19 cellular contexts compared by ENCODE assay signal in genomic region chr3:134252766-134253165, GRCh38. TPM values are rescaled to one million over a fixed set of nuclear protein-coding genes. Genes with fewer than 3 reads are reported as not detected.
DNase-seq lines count a peak whose midpoint lies in the region; ATAC-seq and TF ChIP-seq lines count a peak whose summit lies in the region.
"Had no signal": no experiment of that assay in that cellular context is flagged by ENCODE, and none has a peak within 500 bp of the region (broad histone marks: within the 10 kb centered on the region; RNA-seq: fewer than 3 reads in every experiment).

No MANE protein-coding gene starts in this region.

- peak overlapping the region; percentile 35 for H3K4me3 Mint-ChIP-seq in activated naive CD8-positive, alpha-beta T cell
- no peak overlapping the region for H3K4me3 Mint-ChIP-seq in activated naive CD8-positive, alpha-beta T cell treated with anti-CD3 and anti-CD28 coated beads, Interleukin-2, amount 50 U/mL, for 24 hours
- peak overlapping the region; percentile 33 for H3K4me3 Mint-ChIP-seq in activated T-helper 17 cell treated with anti-CD3 and anti-CD28 coated beads, Interleukin-2, amount 50 U/mL, for 72 hours
- peak overlapping the region; percentile 81 for H3K4me3 Mint-ChIP-seq in type B pancreatic cell

- peak overlapping the region; percentile 73 for H3K56ac ChIP-seq in mesendoderm (ENCODE audit: low read length)

- H3K79me2 ChIP-seq in mesendoderm (ENCODE audit: control insufficient read depth, insufficient read depth, low read length) = peaks cover 24% of the 10 kb centered on the region

- H3K4me1 Mint-ChIP-seq in activated naive CD8-positive, alpha-beta T cell (ENCODE audit: low read depth) = peaks cover 44% of the 10 kb centered on the region
- H3K4me1 Mint-ChIP-seq in activated naive CD8-positive, alpha-beta T cell treated with anti-CD3 and anti-CD28 coated beads, Interleukin-2, amount 50 U/mL, for 24 hours = peaks cover 65% of the 10 kb centered on the region
- H3K4me1 Mint-ChIP-seq in activated T-helper 17 cell treated with anti-CD3 and anti-CD28 coated beads, Interleukin-2, amount 50 U/mL, for 72 hours = peaks cover 22% of the 10 kb centered on the region
- H3K4me1 Mint-ChIP-seq in type B pancreatic cell (ENCODE audit: unreplicated experiment) = peaks cover 33% of the 10 kb centered on the region

- H2AK5ac ChIP-seq in mesendoderm (ENCODE audit: low read length) = peak overlapping the region; percentile 12

- ATAC-seq in activated naive CD8-positive, alpha-beta T cell treated with anti-CD3 and anti-CD28 coated beads, Interleukin-2, amount 50 U/mL, for 24 hours = no peak
- no peak for ATAC-seq in activated T-helper 17 cell treated with anti-CD3 and anti-CD28 coated beads, Interleukin-2, amount 50 U/mL, for 72 hours (replicated peaks)
- ATAC-seq in left lobe of liver = no peak
- ATAC-seq in GM18873 (IDR thresholded peaks at IDR 0.05; ENCODE audit: low FRiP score, unreplicated experiment) = no peak
- ATAC-seq: activated naive CD4-positive, alpha-beta T cell treated with anti-CD3 and anti-CD28 coated beads, Interleukin-2, amount 50 U/mL, for 72 hours; HCT116; left colon had no signal

- H3K27me3 ChIP-seq in mesendoderm (ENCODE audit: insufficient read depth, low read length, poor library complexity) = no peaks in the 10 kb centered on the region
- H3K27me3 ChIP-seq: thyroid gland had no signal

- no peaks in the 10 kb centered on the region for H3K9me3 Mint-ChIP-seq in activated naive CD8-positive, alpha-beta T cell (ENCODE audit: low read depth)
- no peaks in the 10 kb centered on the region for H3K9me3 Mint-ChIP-seq in activated naive CD8-positive, alpha-beta T cell treated with anti-CD3 and anti-CD28 coated beads, Interleukin-2, amount 50 U/mL, for 24 hours
- H3K9me3 Mint-ChIP-seq in activated T-helper 17 cell treated with anti-CD3 and anti-CD28 coated beads, Interleukin-2, amount 50 U/mL, for 72 hours = no peaks in the 10 kb centered on the region
- no peaks in the 10 kb centered on the region for H3K9me3 Mint-ChIP-seq in type B pancreatic cell
- H3K9me3 Mint-ChIP-seq: activated naive CD4-positive, alpha-beta T cell treated with anti-CD3 and anti-CD28 coated beads, Interleukin-2, amount 50 U/mL, for 72 hours; naive B cell had no signal

- no peak for DNase-seq in activated naive CD8-positive, alpha-beta T cell treated with anti-CD3 and anti-CD28 coated beads, Interleukin-2, amount 50 U/mL, for 24 hours
- peak; percentile 63 for DNase-seq in mesendoderm
- no peak for DNase-seq in type B pancreatic cell (ENCODE audit: extremely low spot score, unreplicated experiment)
- DNase-seq in left lobe of liver (ENCODE audit: low spot score) = no peak
- no peak for DNase-seq in stimulated activated CD4-positive, alpha-beta T cell treated with anti-CD3 and anti-CD28 coated beads, Interleukin-4, amount 100 ng/mL, for 24 hours
- DNase-seq: activated CD4-positive, alpha-beta T cell treated with anti-CD3 and anti-CD28 coated beads, Interleukin-2, amount 50 U/mL, for 1 hour; activated T-cell treated with anti-CD3 and anti-CD28 coated beads for 4 hours; EL; hypothalamus; left colon; naive B cell; NCI-H2171 treated with DMSO at 0.1 percent for 48 hours; stimulated activated CD4-positive, alpha-beta T cell treated with anti-CD3 and anti-CD28 coated beads, Interleukin-4, amount 100 ng/mL, for 4 hours; thyroid gland had no signal

- H3K4ac ChIP-seq in mesendoderm (ENCODE audit: low read depth, low read length) = peak overlapping the region; percentile 60

- no peak overlapping the region for H3K27ac Mint-ChIP-seq in activated naive CD8-positive, alpha-beta T cell
- no peak overlapping the region for H3K27ac Mint-ChIP-seq in activated naive CD8-positive, alpha-beta T cell treated with anti-CD3 and anti-CD28 coated beads, Interleukin-2, amount 50 U/mL, for 24 hours
- H3K27ac Mint-ChIP-seq in activated T-helper 17 cell treated with anti-CD3 and anti-CD28 coated beads, Interleukin-2, amount 50 U/mL, for 72 hours = no peak overlapping the region
- peak overlapping the region; percentile 53 for H3K27ac Mint-ChIP-seq in type B pancreatic cell

- no peak overlapping the region for H2BK15ac ChIP-seq in mesendoderm (replicated peaks; ENCODE audit: low read depth)

- no peak overlapping the region for H3K23ac ChIP-seq in mesendoderm (ENCODE audit: low read length)

- H3K79me1 ChIP-seq in mesendoderm (ENCODE audit: low read length) = peaks cover 4% of the 10 kb centered on the region

- peak overlapping the region; percentile 51 for H2BK120ac ChIP-seq in mesendoderm (ENCODE audit: low read depth, low read length)

- H4K5ac ChIP-seq in mesendoderm (ENCODE audit: low read length) = no peak overlapping the region

- no peaks in the 10 kb centered on the region for H3K27me3 Mint-ChIP-seq in activated naive CD8-positive, alpha-beta T cell
- H3K27me3 Mint-ChIP-seq in activated naive CD8-positive, alpha-beta T cell treated with anti-CD3 and anti-CD28 coated beads, Interleukin-2, amount 50 U/mL, for 24 hours = peaks cover 13% of the 10 kb centered on the region
- peaks cover 9% of the 10 kb centered on the region for H3K27me3 Mint-ChIP-seq in activated T-helper 17 cell treated with anti-CD3 and anti-CD28 coated beads, Interleukin-2, amount 50 U/mL, for 72 hours
- H3K27me3 Mint-ChIP-seq in type B pancreatic cell = no peaks in the 10 kb centered on the region
- H3K27me3 Mint-ChIP-seq: naive B cell had no signal

- no peak for TF ChIP-seq CTCF in type B pancreatic cell (conservative IDR thresholded peaks at IDR 0.05)

- WGBS in mesendoderm (ENCODE audit: extremely low coverage, insufficient coverage, low lambda C conversion rate) = no CpG with 5 or more reads among the region's 7 CpGs

- no peak overlapping the region for H4K8ac ChIP-seq in mesendoderm (ENCODE audit: low read depth, low read length)

- H3K36me3 ChIP-seq in mesendoderm (ENCODE audit: control insufficient read depth, insufficient read depth, low read length) = no peaks in the 10 kb centered on the region
- H3K36me3 ChIP-seq: thyroid gland had no signal

- no peak overlapping the region for H3K4me3 ChIP-seq in mesendoderm (ENCODE audit: low read length)
- H3K4me3 ChIP-seq: thyroid gland had no signal

- peak overlapping the region; percentile 33 for H2BK5ac ChIP-seq in mesendoderm (ENCODE audit: low read length)

- H3K18ac ChIP-seq in mesendoderm (ENCODE audit: low read length) = peak overlapping the region; percentile 72

- H3K4me2 ChIP-seq in mesendoderm (ENCODE audit: low read length) = no peak overlapping the region

- no peaks in the 10 kb centered on the region for H3K36me3 Mint-ChIP-seq in activated naive CD8-positive, alpha-beta T cell
- peaks cover 6% of the 10 kb centered on the region for H3K36me3 Mint-ChIP-seq in activated naive CD8-positive, alpha-beta T cell treated with anti-CD3 and anti-CD28 coated beads, Interleukin-2, amount 50 U/mL, for 24 hours (ENCODE audit: low read depth)
- no peaks in the 10 kb centered on the region for H3K36me3 Mint-ChIP-seq in activated T-helper 17 cell treated with anti-CD3 and anti-CD28 coated beads, Interleukin-2, amount 50 U/mL, for 72 hours (ENCODE audit: low read depth)
- H3K36me3 Mint-ChIP-seq in type B pancreatic cell = no peaks in the 10 kb centered on the region
- H3K36me3 Mint-ChIP-seq: naive B cell had no signal

- peaks cover 12% of the 10 kb centered on the region for H3K4me1 ChIP-seq in mesendoderm (ENCODE audit: control insufficient read depth, low read depth, low read length)

- peak overlapping the region; percentile 77 for H3K27ac ChIP-seq in mesendoderm (ENCODE audit: low read depth, low read length)

- no peak overlapping the region for H3K9ac ChIP-seq in mesendoderm (ENCODE audit: low read length)

RNA-seq across cellular contexts. Expression of gene RYK, which starts 2.1 kb away (rescaled TPM):
- 10 to 100 TPM in 1 of 2 donors, 1 to 10 TPM in 1; 8.6 to 18.1 TPM for total RNA-seq in activated T-helper 17 cell treated with anti-CD3 and anti-CD28 coated beads, Interleukin-2, amount 50 U/mL, for 72 hours
- 87.5 TPM for polyA plus RNA-seq in mesendoderm (2013, experiment 1 of 2)
- polyA plus RNA-seq in mesendoderm (2013, experiment 2 of 2) = 87.1 TPM
- total RNA-seq in type B pancreatic cell (ENCODE audit: low replicate concordance) (50.7 and 59.2 TPM in 2 replicates), left lobe of liver (14.2 TPM)
